Comparison of ENCODE assay signal across 8 cellular contexts in genomic region chr6:45922728-45923351, GRCh38.
A peak's percentile ranks its signal among the peaks of the same experiment; 100 is the strongest.
DNase-seq lines count a peak whose midpoint lies in the region; ATAC-seq and TF ChIP-seq lines count a peak whose summit lies in the region.

No MANE protein-coding gene starts in this region.

- intact Hi-C loops in esophagus squamous epithelium (cut with DNase I): no loop called here

- no peak overlapping the region for H3K27ac ChIP-seq in CD8-positive, alpha-beta memory T cell (ENCODE audit: low read depth, low read length)
- H3K27ac ChIP-seq in GM23248 (no peak overlapping the region), esophagus squamous epithelium (no peak overlapping the region)

- H3K9me2 ChIP-seq in GM23248 (ENCODE audit: insufficient read depth): no peaks in the 10 kb centered on the region

- no peaks in the 10 kb centered on the region for H3K9me3 ChIP-seq in CD8-positive, alpha-beta memory T cell (ENCODE audit: low read length)
- H3K9me3 ChIP-seq in GM23248 (ENCODE audit: low read depth): no peaks in the 10 kb centered on the region
- no peaks in the 10 kb centered on the region for H3K9me3 ChIP-seq in esophagus squamous epithelium

- H3K4me1 Mint-ChIP-seq in CD8-positive, alpha-beta memory T cell: peaks cover 5 to 19% (median 11%) of the 10 kb centered on the region in 3 donors
- H3K4me1 Mint-ChIP-seq in nephron: peaks cover 20% of the 10 kb centered on the region

- POLR2A ChIA-PET in CD8-positive, alpha-beta memory T cell (lab: Charles Lee): no interaction called here

- peaks cover 14% of the 10 kb centered on the region; the same call in 1 of the 2 replicates for H3F3A ChIP-seq in GM23248 (ENCODE audit: insufficient read depth)

- H3K4me3 Mint-ChIP-seq in CD8-positive, alpha-beta memory T cell: peak overlapping the region in 1 of 7 donors; percentile 4
- no peak overlapping the region for H3K4me3 Mint-ChIP-seq in nephron

- H3K27ac Mint-ChIP-seq in CD8-positive, alpha-beta memory T cell: peak overlapping the region in 1 of 8 donors; percentile 32
- H3K27ac Mint-ChIP-seq in nephron: peak overlapping the region in 2 of 3 experiments; percentile 2 to 63

- no peak for ATAC-seq in GM21360 (IDR thresholded peaks at IDR 0.05; ENCODE audit: unreplicated experiment)

- no peaks in the 10 kb centered on the region for H4K20me1 ChIP-seq in GM23248 (ENCODE audit: insufficient read depth)

- 15 to 20% methylated on average over 11 of the region's 11 CpGs for WGBS in GM23248 (ENCODE audit: low coverage in 1 of 2, low lambda C conversion rate in 2 of 2, missing lambda C conversion rate in 2 of 2), 2 experiments
- 29 to 38% methylated on average over 11 of the region's 11 CpGs for WGBS in esophagus squamous epithelium, 2 donors

- no peaks in the 10 kb centered on the region for H3K27me3 ChIP-seq in CD8-positive, alpha-beta memory T cell (ENCODE audit: insufficient read depth, low read length, poor library complexity, severe bottlenecking)
- no peaks in the 10 kb centered on the region for H3K27me3 ChIP-seq in GM23248 (replicated peaks; ENCODE audit: insufficient read depth)
- H3K27me3 ChIP-seq in esophagus squamous epithelium: no peaks in the 10 kb centered on the region

- H3K4me2 ChIP-seq in GM23248 (ENCODE audit: unreplicated experiment): peak overlapping the region; percentile 47

- CTCF ChIA-PET in CD8-positive, alpha-beta memory T cell (lab: Charles Lee): interaction anchor here (0.6 to 3.9 kb wide), 15 partner anchors 8 to 1448 kb away, joined by 3 to 26 read pairs (median 4); no protein-coding TSS in a partner anchor

- no peaks in the 10 kb centered on the region for H3K79me2 ChIP-seq in GM23248 (ENCODE audit: insufficient read depth)

- no peaks in the 10 kb centered on the region for H3K27me3 Mint-ChIP-seq in CD8-positive, alpha-beta memory T cell
- peaks cover 22% of the 10 kb centered on the region for H3K27me3 Mint-ChIP-seq in nephron (ENCODE audit: low read depth)

- H3K4me3 ChIP-seq in CD8-positive, alpha-beta memory T cell (ENCODE audit: low read length): no peak overlapping the region
- 0 out of 2 replicates have a peak overlapping the region, but pooled peaks have one; percentile 13 for H3K4me3 ChIP-seq in GM23248
- no peak overlapping the region for H3K4me3 ChIP-seq in esophagus squamous epithelium

- peaks cover 2 to 3% (median 3%) of the 10 kb centered on the region in 3 donors for H3K36me3 Mint-ChIP-seq in CD8-positive, alpha-beta memory T cell
- no peaks in the 10 kb centered on the region for H3K36me3 Mint-ChIP-seq in nephron (ENCODE audit: low read depth)

- no peaks in the 10 kb centered on the region for H3K9me3 Mint-ChIP-seq in CD8-positive, alpha-beta memory T cell
- H3K9me3 Mint-ChIP-seq in nephron: no peaks in the 10 kb centered on the region

- no peaks in the 10 kb centered on the region for H3K36me3 ChIP-seq in CD8-positive, alpha-beta memory T cell (ENCODE audit: insufficient read depth, low read length)
- H3K36me3 ChIP-seq in GM23248 (ENCODE audit: low read depth) (no peaks in the 10 kb centered on the region), esophagus squamous epithelium (no peaks in the 10 kb centered on the region)

- DNase-seq in CD8-positive, alpha-beta memory T cell: peak; percentile 16 to 63 (median 34)
- peak; percentile 88 for DNase-seq in GM23248
- DNase-seq in NCI-H82 (lab: John Stamatoyannopoulos, UW): peak; percentile 77
- DNase-seq in activated T-cell treated with anti-CD3 and anti-CD28 coated beads for 24 hours (ENCODE audit: low read depth): peak; percentile 37
- DNase-seq in esophagus squamous epithelium (lab: John Stamatoyannopoulos, UW): no peak
- peak; percentile 2 to 37 (median 21) for DNase-seq in stimulated activated naive CD4-positive, alpha-beta T cell (lab: John Stamatoyannopoulos, UW)

- TF ChIP-seq CTCF in esophagus squamous epithelium (IDR thresholded peaks at IDR 0.05): peak; percentile 38 to 67 (median 54)
- TF ChIP-seq CTCF in nephron (IDR thresholded peaks at IDR 0.05; ENCODE audit: unreplicated experiment in 3 of 3): peak; percentile 71 to 78 (median 75)

- H3K9ac ChIP-seq in GM23248: no peak overlapping the region

- peak overlapping the region; percentile 61 for H2AFZ ChIP-seq in GM23248

- in situ Hi-C loops in GM23248 (cut with MboI): loop anchor here (10.0 to 25.0 kb wide), 2 partner anchors 1278 to 1436 kb away; no protein-coding TSS in a partner anchor

- no peaks in the 10 kb centered on the region for H3K4me1 ChIP-seq in CD8-positive, alpha-beta memory T cell (ENCODE audit: insufficient read depth, low read length)
- peaks cover 14% of the 10 kb centered on the region for H3K4me1 ChIP-seq in GM23248 (ENCODE audit: insufficient read depth)
- H3K4me1 ChIP-seq in esophagus squamous epithelium: peaks cover 0 to 4% (median 4%) of the 10 kb centered on the region in 3 donors

- no peak for TF ChIP-seq POLR2A in esophagus squamous epithelium (IDR thresholded peaks at IDR 0.05)
